1 cellular context compared by ENCODE assay signal in the genomic region with DNA sequence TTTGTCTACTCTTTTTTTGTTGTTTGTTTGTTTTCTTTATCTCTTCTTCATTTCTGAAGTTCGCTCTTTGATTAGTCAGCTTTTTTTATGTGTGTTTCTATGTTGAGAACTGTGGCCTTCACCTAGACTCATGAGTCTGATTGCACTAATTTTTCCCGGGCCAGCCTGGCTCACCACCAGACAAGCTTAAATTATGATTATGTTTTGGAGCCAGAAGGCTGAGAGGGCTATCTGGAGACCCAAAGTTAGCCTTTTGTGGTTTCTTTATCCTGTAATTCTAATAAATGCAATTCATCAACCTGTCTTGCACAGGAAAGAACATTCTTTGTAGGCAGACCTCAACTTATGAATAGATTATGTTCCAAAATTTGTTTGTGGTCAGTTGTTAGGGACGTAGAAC.
TF ChIP-seq lines count a peak whose summit lies in the region.

No MANE protein-coding gene starts in this region.

TF ChIP-seq in SK-N-SH treated with all-trans-retinoic acid at 6 μM for 48 hours, 23 proteins besides CTCF, POLR2A, EP300 and RAD21 (continued from another document):
- TF ChIP-seq ZNF8 (CRISPR knock-in tag; IDR thresholded peaks at IDR 0.05): no peak
- TF ChIP-seq RARB (CRISPR knock-in tag; IDR thresholded peaks at IDR 0.05): peak; percentile 91
- TF ChIP-seq GLIS3 (CRISPR knock-in tag; IDR thresholded peaks at IDR 0.05): no peak
- no peak for TF ChIP-seq TCF4 (CRISPR knock-in tag; IDR thresholded peaks at IDR 0.05; ENCODE audit: borderline replicate concordance)
- no peak for TF ChIP-seq ARNTL (CRISPR knock-in tag; IDR thresholded peaks at IDR 0.05; ENCODE audit: borderline replicate concordance, low read depth)
- TF ChIP-seq CSDC2 (CRISPR knock-in tag; IDR thresholded peaks at IDR 0.05): no peak
- TF ChIP-seq OSR1 (CRISPR knock-in tag; IDR thresholded peaks at IDR 0.05): no peak
- TF ChIP-seq, protein P1, sequence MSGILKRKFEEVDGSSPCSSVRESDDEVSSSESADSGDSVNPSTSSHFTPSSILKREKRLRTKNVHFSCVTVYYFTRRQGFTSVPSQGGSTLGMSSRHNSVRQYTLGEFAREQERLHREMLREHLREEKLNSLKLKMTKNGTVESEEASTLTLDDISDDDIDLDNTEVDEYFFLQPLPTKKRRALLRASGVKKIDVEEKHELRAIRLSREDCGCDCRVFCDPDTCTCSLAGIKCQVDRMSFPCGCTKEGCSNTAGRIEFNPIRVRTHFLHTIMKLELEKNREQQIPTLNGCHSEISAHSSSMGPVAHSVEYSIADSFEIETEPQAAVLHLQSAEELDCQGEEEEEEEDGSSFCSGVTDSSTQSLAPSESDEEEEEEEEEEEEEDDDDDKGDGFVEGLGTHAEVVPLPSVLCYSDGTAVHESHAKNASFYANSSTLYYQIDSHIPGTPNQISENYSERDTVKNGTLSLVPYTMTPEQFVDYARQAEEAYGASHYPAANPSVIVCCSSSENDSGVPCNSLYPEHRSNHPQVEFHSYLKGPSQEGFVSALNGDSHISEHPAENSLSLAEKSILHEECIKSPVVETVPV (CRISPR knock-in tag; IDR thresholded peaks at IDR 0.05): no peak
- TF ChIP-seq, protein P2, sequence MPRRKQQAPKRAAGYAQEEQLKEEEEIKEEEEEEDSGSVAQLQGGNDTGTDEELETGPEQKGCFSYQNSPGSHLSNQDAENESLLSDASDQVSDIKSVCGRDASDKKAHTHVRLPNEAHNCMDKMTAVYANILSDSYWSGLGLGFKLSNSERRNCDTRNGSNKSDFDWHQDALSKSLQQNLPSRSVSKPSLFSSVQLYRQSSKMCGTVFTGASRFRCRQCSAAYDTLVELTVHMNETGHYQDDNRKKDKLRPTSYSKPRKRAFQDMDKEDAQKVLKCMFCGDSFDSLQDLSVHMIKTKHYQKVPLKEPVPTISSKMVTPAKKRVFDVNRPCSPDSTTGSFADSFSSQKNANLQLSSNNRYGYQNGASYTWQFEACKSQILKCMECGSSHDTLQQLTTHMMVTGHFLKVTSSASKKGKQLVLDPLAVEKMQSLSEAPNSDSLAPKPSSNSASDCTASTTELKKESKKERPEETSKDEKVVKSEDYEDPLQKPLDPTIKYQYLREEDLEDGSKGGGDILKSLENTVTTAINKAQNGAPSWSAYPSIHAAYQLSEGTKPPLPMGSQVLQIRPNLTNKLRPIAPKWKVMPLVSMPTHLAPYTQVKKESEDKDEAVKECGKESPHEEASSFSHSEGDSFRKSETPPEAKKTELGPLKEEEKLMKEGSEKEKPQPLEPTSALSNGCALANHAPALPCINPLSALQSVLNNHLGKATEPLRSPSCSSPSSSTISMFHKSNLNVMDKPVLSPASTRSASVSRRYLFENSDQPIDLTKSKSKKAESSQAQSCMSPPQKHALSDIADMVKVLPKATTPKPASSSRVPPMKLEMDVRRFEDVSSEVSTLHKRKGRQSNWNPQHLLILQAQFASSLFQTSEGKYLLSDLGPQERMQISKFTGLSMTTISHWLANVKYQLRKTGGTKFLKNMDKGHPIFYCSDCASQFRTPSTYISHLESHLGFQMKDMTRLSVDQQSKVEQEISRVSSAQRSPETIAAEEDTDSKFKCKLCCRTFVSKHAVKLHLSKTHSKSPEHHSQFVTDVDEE (CRISPR knock-in tag; IDR thresholded peaks at IDR 0.05): no peak
- TF ChIP-seq, protein P3, sequence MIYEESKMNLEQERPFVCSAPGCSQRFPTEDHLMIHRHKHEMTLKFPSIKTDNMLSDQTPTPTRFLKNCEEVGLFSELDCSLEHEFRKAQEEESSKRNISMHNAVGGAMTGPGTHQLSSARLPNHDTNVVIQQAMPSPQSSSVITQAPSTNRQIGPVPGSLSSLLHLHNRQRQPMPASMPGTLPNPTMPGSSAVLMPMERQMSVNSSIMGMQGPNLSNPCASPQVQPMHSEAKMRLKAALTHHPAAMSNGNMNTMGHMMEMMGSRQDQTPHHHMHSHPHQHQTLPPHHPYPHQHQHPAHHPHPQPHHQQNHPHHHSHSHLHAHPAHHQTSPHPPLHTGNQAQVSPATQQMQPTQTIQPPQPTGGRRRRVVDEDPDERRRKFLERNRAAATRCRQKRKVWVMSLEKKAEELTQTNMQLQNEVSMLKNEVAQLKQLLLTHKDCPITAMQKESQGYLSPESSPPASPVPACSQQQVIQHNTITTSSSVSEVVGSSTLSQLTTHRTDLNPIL (CRISPR knock-in tag; IDR thresholded peaks at IDR 0.05; ENCODE audit: low read depth): no peak
TF ChIP-seq in SK-N-SH treated with all-trans-retinoic acid at 6 μM for 48 hours: peak in this region for 6.
